Comparison of ENCODE assay signal across 16 cellular contexts in genomic region chr1:170303034-170303433, GRCh38.
"Had no signal": no experiment of that assay in that cellular context is flagged by ENCODE, and none has a peak within 500 bp of the region (broad histone marks: within the 10 kb centered on the region; RNA-seq: fewer than 3 reads in every experiment).

No MANE protein-coding gene starts in this region.

- DNase-seq: KBM-7, NCI-H1092, NCI-H1105 treated with DMSO at 0.1 percent for 48 hours, NCI-H1417 treated with DMSO at 0.1 percent for 48 hours, NCI-H146, NCI-H1694 treated with DMSO at 0.1 percent for 48 hours, NCI-H1930, NCI-H2081, NCI-H2107, NCI-H2227 treated with DMSO at 0.1 percent for 48 hours, NCI-H524, NCI-H526 treated with DMSO at 0.1 percent for 48 hours, NCI-H748 treated with DMSO at 0.1 percent for 48 hours, RPMI8226, SHP77, SK-N-SH had no signal

- H3K9ac ChIP-seq: SK-N-SH had no signal

- H3K4me2 ChIP-seq: SK-N-SH had no signal

- H3K9me3 ChIP-seq: SK-N-SH had no signal
